Comparison of ENCODE assay signal across 8 cellular contexts in the genomic region with DNA sequence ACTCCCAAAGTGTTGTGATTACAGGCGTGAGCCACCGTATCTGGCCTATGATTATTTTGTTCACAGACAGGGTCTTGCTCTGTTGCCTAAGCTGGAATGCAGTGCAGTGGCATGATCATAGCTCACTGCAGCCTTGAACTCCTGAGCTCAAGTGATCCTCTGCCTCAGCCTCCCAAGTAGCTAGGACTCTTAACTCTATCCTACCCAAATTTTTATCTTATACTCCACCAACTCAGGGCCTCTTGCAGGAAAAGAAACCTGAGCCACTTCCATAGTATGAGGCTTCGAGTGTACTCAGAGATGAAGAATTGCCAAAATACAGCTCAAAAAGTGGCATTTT. TPM values are rescaled to one million over a fixed set of nuclear protein-coding genes. Genes with fewer than 3 reads are reported as not detected.
DNase-seq lines count a peak whose midpoint lies in the region; ATAC-seq and TF ChIP-seq lines count a peak whose summit lies in the region.

No MANE protein-coding gene starts in this region.

- H3K9ac ChIP-seq in SK-N-SH, result peak overlapping the region; percentile 47; the same call in 1 of the 2 replicates
- peak overlapping the region; percentile 62 for H3K9ac ChIP-seq in iPS-18a (ENCODE audit: low read length)

- H3F3A ChIP-seq in SK-N-SH (replicated peaks; ENCODE audit: insufficient read depth), result no peaks in the 10 kb centered on the region

- H3K9me2 ChIP-seq in SK-N-SH, result no peaks in the 10 kb centered on the region

- peak overlapping the region; percentile 94 for H2AFZ ChIP-seq in SK-N-SH (ENCODE audit: low read depth)

- no peaks in the 10 kb centered on the region for H3K27me3 Mint-ChIP-seq in activated T-helper 17 cell treated with anti-CD3 and anti-CD28 coated beads, Interleukin-2, amount 50 U/mL, for 72 hours
- no peaks in the 10 kb centered on the region for H3K27me3 Mint-ChIP-seq in stimulated activated naive B cell treated with anti-CD40 and anti-IgM and Interleukin-4, amounts not matched to agents 10 μg/mL and 1 μg/mL and 100 μg/mL, for 72 hours

- no peaks in the 10 kb centered on the region for H3K9me3 ChIP-seq in SK-N-SH
- no peaks in the 10 kb centered on the region for H3K9me3 ChIP-seq in iPS-18a (ENCODE audit: control insufficient read depth, low read depth, low read length)

- POLR2A ChIA-PET in SK-N-SH (lab: Yijun Ruan, JAX), result interaction anchor here (1.0 kb wide), 1 partner anchor 16 kb away, joined by 3 read pairs; no protein-coding TSS in a partner anchor

- H3K27ac Mint-ChIP-seq in activated T-helper 17 cell treated with anti-CD3 and anti-CD28 coated beads, Interleukin-2, amount 50 U/mL, for 72 hours, result peak overlapping the region; percentile 88
- H3K27ac Mint-ChIP-seq in stimulated activated naive B cell treated with anti-CD40 and anti-IgM and Interleukin-4, amounts not matched to agents 10 μg/mL and 1 μg/mL and 100 μg/mL, for 72 hours, result peak overlapping the region; percentile 99

- H3K27ac ChIP-seq in SK-N-SH (ENCODE audit: low read depth in 2 of 2, low read length in 1 of 2) (peak overlapping the region in 1 of 2 experiments; percentile 82; a peak in 1 of 4 replicates), iPS-18a (ENCODE audit: low read length) (no peak overlapping the region)

- 83% methylated on average over 3 of the region's 3 CpGs for WGBS in SK-N-SH (ENCODE audit: low lambda C conversion rate)

- no peak for DNase-seq in SK-N-SH
- no peak for DNase-seq in stimulated activated naive B cell treated with anti-CD40 and anti-IgM and Interleukin-4, amounts not matched to agents 10 μg/mL and 1 μg/mL and 100 μg/mL, for 72 hours
- no peak for DNase-seq in RPMI8226
- no peak for DNase-seq in NCI-H2196 treated with DMSO at 0.1 percent for 48 hours (lab: John Stamatoyannopoulos, UW; ENCODE audit: unreplicated experiment)

- H3K36me3 ChIP-seq in SK-N-SH (replicated peaks in 1 of 2; ENCODE audit: control insufficient read depth in 1 of 2, insufficient read depth in 2 of 2, low read length in 1 of 2) (peaks cover 9 to 26% of the 10 kb centered on the region in 2 experiments), iPS-18a (ENCODE audit: control insufficient read depth, low read depth, low read length) (peaks cover 30% of the 10 kb centered on the region)

- H3K4me3 ChIP-seq in SK-N-SH (ENCODE audit: low read depth in 2 of 2, low read length in 1 of 2) (peak overlapping the region; percentile 66 to 77), iPS-18a (ENCODE audit: low read length) (peak overlapping the region; percentile 79)

- TF ChIP-seq EP300 in SK-N-SH (IDR thresholded peaks at IDR 0.05; ENCODE audit: borderline replicate concordance in 1 of 2, low read depth in 1 of 2, low read length in 1 of 2), result no peak

- H3K79me2 ChIP-seq in SK-N-SH (ENCODE audit: insufficient read depth), result no peaks in the 10 kb centered on the region

- ATAC-seq in SK-N-SH treated with all-trans-retinoic acid at 6 μM for 48 hours (no peak), HG02970 (IDR thresholded peaks at IDR 0.05; ENCODE audit: low FRiP score, unreplicated experiment) (no peak)
- ATAC-seq in activated T-helper 17 cell treated with anti-CD3 and anti-CD28 coated beads, Interleukin-2, amount 50 U/mL, for 72 hours (replicated peaks), result no peak
- ATAC-seq in stimulated activated naive B cell treated with anti-CD40 and anti-IgM and Interleukin-4, amounts not matched to agents 10 μg/mL and 1 μg/mL and 100 μg/mL, for 72 hours (replicated peaks), result no peak

- TF ChIP-seq CTCF in SK-N-SH (IDR thresholded peaks at IDR 0.05), result no peak

- peaks cover 71% of the 10 kb centered on the region for H3K36me3 Mint-ChIP-seq in activated T-helper 17 cell treated with anti-CD3 and anti-CD28 coated beads, Interleukin-2, amount 50 U/mL, for 72 hours (ENCODE audit: low read depth)
- H3K36me3 Mint-ChIP-seq in stimulated activated naive B cell treated with anti-CD40 and anti-IgM and Interleukin-4, amounts not matched to agents 10 μg/mL and 1 μg/mL and 100 μg/mL, for 72 hours, result peaks cover 30 to 57% of the 10 kb centered on the region in 2 donors

- H3K9me3 Mint-ChIP-seq in activated T-helper 17 cell treated with anti-CD3 and anti-CD28 coated beads, Interleukin-2, amount 50 U/mL, for 72 hours, result no peaks in the 10 kb centered on the region
- no peaks in the 10 kb centered on the region for H3K9me3 Mint-ChIP-seq in stimulated activated naive B cell treated with anti-CD40 and anti-IgM and Interleukin-4, amounts not matched to agents 10 μg/mL and 1 μg/mL and 100 μg/mL, for 72 hours

- CTCF ChIA-PET in SK-N-SH (lab: Yijun Ruan, JAX), result interaction anchor here (0.6 to 3.2 kb wide), 7 partner anchors 10 to 202 kb away, joined by 3 to 14 read pairs (median 6); no protein-coding TSS in a partner anchor

- peaks cover 17% of the 10 kb centered on the region for H3K4me1 Mint-ChIP-seq in activated T-helper 17 cell treated with anti-CD3 and anti-CD28 coated beads, Interleukin-2, amount 50 U/mL, for 72 hours
- H3K4me1 Mint-ChIP-seq in stimulated activated naive B cell treated with anti-CD40 and anti-IgM and Interleukin-4, amounts not matched to agents 10 μg/mL and 1 μg/mL and 100 μg/mL, for 72 hours, result peaks cover 23 to 42% of the 10 kb centered on the region in 2 donors

- H3K4me1 ChIP-seq in SK-N-SH (ENCODE audit: control insufficient read depth in 1 of 2, insufficient read depth in 2 of 2, low read depth in 1 of 2, low read length in 1 of 2) (peaks cover 0 to 14% of the 10 kb centered on the region in 2 experiments; a peak in 2 of 4 replicates), iPS-18a (ENCODE audit: control insufficient read depth, low read depth, low read length) (peaks cover 10% of the 10 kb centered on the region)

- peak overlapping the region; percentile 88 for H3K4me3 Mint-ChIP-seq in activated T-helper 17 cell treated with anti-CD3 and anti-CD28 coated beads, Interleukin-2, amount 50 U/mL, for 72 hours
- H3K4me3 Mint-ChIP-seq in stimulated activated naive B cell treated with anti-CD40 and anti-IgM and Interleukin-4, amounts not matched to agents 10 μg/mL and 1 μg/mL and 100 μg/mL, for 72 hours, result peak overlapping the region; percentile 92 to 99

- no peaks in the 10 kb centered on the region for H4K20me1 ChIP-seq in SK-N-SH (ENCODE audit: insufficient read depth)

- TF ChIP-seq RAD21 in SK-N-SH (IDR thresholded peaks at IDR 0.05; ENCODE audit: low read length), result no peak

- H3K4me2 ChIP-seq in SK-N-SH, result peak overlapping the region; percentile 78

- H3K27me3 ChIP-seq in SK-N-SH (ENCODE audit: insufficient read depth), result no peaks in the 10 kb centered on the region
- H3K27me3 ChIP-seq in iPS-18a (ENCODE audit: control insufficient read depth, insufficient read depth, low read length), result no peaks in the 10 kb centered on the region

TF ChIP-seq in SK-N-SH, 30 proteins besides CTCF, POLR2A, EP300 and RAD21:
- TF ChIP-seq SMC3 (IDR thresholded peaks at IDR 0.05; ENCODE audit: low read depth, low read length) (no peak), GABPA (IDR thresholded peaks at IDR 0.05; ENCODE audit: low read depth) (no peak), MEF2A (IDR thresholded peaks at IDR 0.05; ENCODE audit: borderline replicate concordance, low read depth) (no peak), ELF1 (IDR thresholded peaks at IDR 0.05) (no peak), MXI1 (IDR thresholded peaks at IDR 0.05; ENCODE audit: low read depth, low read length) (no peak)

TF ChIP-seq in SK-N-SH treated with all-trans-retinoic acid at 6 μM for 48 hours, 23 proteins besides CTCF, POLR2A, EP300 and RAD21:
- no peak for TF ChIP-seq ARNTL (CRISPR knock-in tag; IDR thresholded peaks at IDR 0.05; ENCODE audit: borderline replicate concordance, low read depth)
- TF ChIP-seq CSRNP3 (CRISPR knock-in tag; IDR thresholded peaks at IDR 0.05), result no peak
- TF ChIP-seq RARB (CRISPR knock-in tag; IDR thresholded peaks at IDR 0.05), result no peak
- TF ChIP-seq ZFP3 (CRISPR knock-in tag; IDR thresholded peaks at IDR 0.05), result no peak
- TF ChIP-seq POU6F1 (CRISPR knock-in tag; IDR thresholded peaks at IDR 0.05; ENCODE audit: borderline replicate concordance, low read depth), result no peak
- no peak for TF ChIP-seq ZC3H10 (CRISPR knock-in tag; IDR thresholded peaks at IDR 0.05)
- TF ChIP-seq OSR1 (CRISPR knock-in tag; IDR thresholded peaks at IDR 0.05), result no peak

RNA-seq across cellular contexts. Expression of gene MMAB, which starts 0.8 kb away (rescaled TPM):
- 14.8 and 15.9 TPM in 2 replicates for polyA plus RNA-seq in SK-N-SH (2012; rRNA removed)
- polyA plus RNA-seq in SK-N-SH (2012; cell fraction: cytosol; rRNA removed), result 11.7 and 14.3 TPM in 2 replicates
- 18.6 and 20.3 TPM in 2 replicates for polyA plus RNA-seq in SK-N-SH (2012; cell fraction: nucleus; rRNA removed)
- total RNA-seq in activated T-helper 17 cell treated with anti-CD3 and anti-CD28 coated beads, Interleukin-2, amount 50 U/mL, for 72 hours, result 10 to 100 TPM; 17.8 to 22.2 TPM

RNA-seq across cellular contexts. Expression of gene MVK, which starts 1.1 kb away (rescaled TPM):
- 6.3 and 7.0 TPM in 2 replicates for polyA plus RNA-seq in SK-N-SH (2012; rRNA removed)
- polyA plus RNA-seq in SK-N-SH (2012; cell fraction: cytosol; rRNA removed), result 2.8 and 5.3 TPM in 2 replicates
- polyA plus RNA-seq in SK-N-SH (2012; cell fraction: nucleus; rRNA removed), result 9.3 and 10.3 TPM in 2 replicates
- total RNA-seq in activated T-helper 17 cell treated with anti-CD3 and anti-CD28 coated beads, Interleukin-2, amount 50 U/mL, for 72 hours, result 10 to 100 TPM; 10.7 to 15.6 TPM
